In genomic region chr3:57600195-57600594, GRCh38 we compare ENCODE assay signal across 10 cellular contexts. TPM values are rescaled to one million over a fixed set of nuclear protein-coding genes. Genes with fewer than 3 reads are reported as not detected.
"Had no signal": no experiment of that assay in that cellular context is flagged by ENCODE, and none has a peak within 500 bp of the region (broad histone marks: within the 10 kb centered on the region; RNA-seq: fewer than 3 reads in every experiment).

No MANE protein-coding gene starts in this region.

- H3K9me3 ChIP-seq: ascending aorta, left ventricle myocardium inferior, neutrophil, tibial artery, uterus had no signal

- DNase-seq: activated CD4-positive, CD25-positive, alpha-beta regulatory T cell treated with anti-CD3 and anti-CD28 coated beads, Interleukin-2, amount 50 U/mL, for 72 hours; foreskin keratinocyte; heart left ventricle; left ventricle myocardium inferior; SHP77 treated with DMSO at 0.1 percent for 48 hours; small intestine; tibial artery; uterus had no signal

- H3K4me3 ChIP-seq: ascending aorta, heart left ventricle, left ventricle myocardium inferior, tibial artery, uterus had no signal

- H3K27me3 ChIP-seq: ascending aorta, foreskin keratinocyte, heart left ventricle, neutrophil, tibial artery, uterus had no signal

- H3K36me3 ChIP-seq: neutrophil, uterus had no signal

- H3K27ac ChIP-seq: ascending aorta, foreskin keratinocyte, left ventricle myocardium inferior, neutrophil, tibial artery, uterus had no signal

- ATAC-seq: foreskin keratinocyte, heart left ventricle had no signal

RNA-seq across cellular contexts. Expression of gene DNAH12, which starts 56.1 kb away (rescaled TPM):
- total RNA-seq: ascending aorta had no signal
